ENCODE assay signal across 3 cellular contexts in the genomic region with DNA sequence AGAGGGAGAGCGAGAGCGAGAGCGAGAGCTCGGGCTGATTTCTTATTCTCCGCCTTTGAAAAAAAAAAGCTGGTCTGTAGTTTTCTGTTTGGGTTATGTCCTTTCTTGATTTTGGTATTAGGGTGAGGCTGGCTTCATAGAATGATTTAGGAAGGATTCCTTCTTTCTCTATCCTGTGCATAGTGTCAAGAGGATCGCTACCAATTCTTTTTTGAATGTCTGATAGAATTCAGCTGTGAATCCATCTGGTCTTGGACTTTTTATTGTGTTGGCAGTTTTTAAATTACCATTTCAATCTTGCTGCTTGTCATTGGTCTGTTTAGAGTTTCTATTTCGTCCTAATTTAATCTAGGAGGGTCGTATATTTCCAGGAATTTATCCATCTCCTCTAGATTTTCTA.
TF ChIP-seq lines count a peak whose summit lies in the region.

No MANE protein-coding gene starts in this region.

TF ChIP-seq in HepG2, 621 proteins besides CTCF, POLR2A, EP300 and RAD21:
- TF ChIP-seq HNRNPK (IDR thresholded peaks at IDR 0.05; ENCODE audit: low read depth, low read length, poor library complexity, severe bottlenecking) (peak; percentile 30), ZBTB20 (CRISPR knock-in tag; IDR thresholded peaks at IDR 0.05; ENCODE audit: borderline replicate concordance, low read depth) (no peak)

TF ChIP-seq in K562, 482 proteins besides CTCF, POLR2A, EP300 and RAD21:
- TF ChIP-seq ZNF324 (CRISPR knock-in tag; IDR thresholded peaks at IDR 0.05) (no peak), GATAD2B (IDR thresholded peaks at IDR 0.05; ENCODE audit: borderline replicate concordance) (no peak), ZNF778 (CRISPR knock-in tag; IDR thresholded peaks at IDR 0.05) (0 out of 2 replicates have a peak, but pooled peaks have one; percentile 68), PPARD (CRISPR knock-in tag; IDR thresholded peaks at IDR 0.05) (0 out of 2 replicates have a peak, but pooled peaks have one; percentile 14), YBX1 (IDR thresholded peaks at IDR 0.05) (no peak), ELF2 (CRISPR knock-in tag; IDR thresholded peaks at IDR 0.05) (0 out of 2 replicates have a peak, but pooled peaks have one; percentile 24), ZNF212 (CRISPR knock-in tag; IDR thresholded peaks at IDR 0.05) (0 out of 2 replicates have a peak, but pooled peaks have one; percentile 40)
- TF ChIP-seq, protein P1, sequence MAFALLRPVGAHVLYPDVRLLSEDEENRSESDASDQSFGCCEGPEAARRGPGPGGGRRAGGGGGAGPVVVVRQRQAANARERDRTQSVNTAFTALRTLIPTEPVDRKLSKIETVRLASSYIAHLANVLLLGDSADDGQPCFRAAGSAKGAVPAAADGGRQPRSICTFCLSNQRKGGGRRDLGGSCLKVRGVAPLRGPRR (CRISPR knock-in tag; IDR thresholded peaks at IDR 0.05) = 0 out of 2 replicates have a peak, but pooled peaks have one; percentile 21
- TF ChIP-seq, protein P2, sequence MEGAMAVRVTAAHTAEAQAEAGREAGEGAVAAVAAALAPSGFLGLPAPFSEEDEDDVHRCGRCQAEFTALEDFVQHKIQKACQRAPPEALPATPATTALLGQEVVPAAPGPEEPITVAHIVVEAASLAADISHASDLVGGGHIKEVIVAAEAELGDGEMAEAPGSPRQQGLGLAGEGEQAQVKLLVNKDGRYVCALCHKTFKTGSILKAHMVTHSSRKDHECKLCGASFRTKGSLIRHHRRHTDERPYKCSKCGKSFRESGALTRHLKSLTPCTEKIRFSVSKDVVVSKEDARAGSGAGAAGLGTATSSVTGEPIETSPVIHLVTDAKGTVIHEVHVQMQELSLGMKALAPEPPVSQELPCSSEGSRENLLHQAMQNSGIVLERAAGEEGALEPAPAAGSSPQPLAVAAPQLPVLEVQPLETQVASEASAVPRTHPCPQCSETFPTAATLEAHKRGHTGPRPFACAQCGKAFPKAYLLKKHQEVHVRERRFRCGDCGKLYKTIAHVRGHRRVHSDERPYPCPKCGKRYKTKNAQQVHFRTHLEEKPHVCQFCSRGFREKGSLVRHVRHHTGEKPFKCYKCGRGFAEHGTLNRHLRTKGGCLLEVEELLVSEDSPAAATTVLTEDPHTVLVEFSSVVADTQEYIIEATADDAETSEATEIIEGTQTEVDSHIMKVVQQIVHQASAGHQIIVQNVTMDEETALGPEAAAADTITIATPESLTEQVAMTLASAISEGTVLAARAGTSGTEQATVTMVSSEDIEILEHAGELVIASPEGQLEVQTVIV (CRISPR knock-in tag; IDR thresholded peaks at IDR 0.05; ENCODE audit: borderline replicate concordance) = no peak

TF ChIP-seq in endothelial cell of umbilical vein, 7 proteins besides CTCF, POLR2A, EP300 and RAD21:
- TF ChIP-seq EZH2 (IDR thresholded peaks at IDR 0.05; ENCODE audit: borderline replicate concordance, low read depth, low read length, severe bottlenecking) (no peak), JUN (IDR thresholded peaks at IDR 0.05; ENCODE audit: borderline replicate concordance, insufficient read depth, insufficient read length, low read depth) (no peak), POLR2AphosphoS5 (IDR thresholded peaks at IDR 0.05; ENCODE audit: insufficient read depth, low read depth, low read length) (no peak), MYC (IDR thresholded peaks at IDR 0.05; ENCODE audit: low read depth, low read length) (no peak), GATA2 (IDR thresholded peaks at IDR 0.05; ENCODE audit: insufficient read depth, insufficient read length, low read depth, low read length) (no peak), FOS (IDR thresholded peaks at IDR 0.05; ENCODE audit: borderline replicate concordance, insufficient read depth, low read length) (no peak)
- TF ChIP-seq, protein P3, sequence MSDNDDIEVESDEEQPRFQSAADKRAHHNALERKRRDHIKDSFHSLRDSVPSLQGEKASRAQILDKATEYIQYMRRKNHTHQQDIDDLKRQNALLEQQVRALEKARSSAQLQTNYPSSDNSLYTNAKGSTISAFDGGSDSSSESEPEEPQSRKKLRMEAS (IDR thresholded peaks at IDR 0.05; ENCODE audit: insufficient read depth, insufficient read length) = no peak
